Comparison of ENCODE assay signal across 8 cellular contexts in genomic region chr22:37561209-37562048, GRCh38. TPM values are rescaled to one million over a fixed set of nuclear protein-coding genes. Genes with fewer than 3 reads are reported as not detected.
A peak's percentile ranks its signal among the peaks of the same experiment; 100 is the strongest.
DNase-seq lines count a peak whose midpoint lies in the region; ATAC-seq and TF ChIP-seq lines count a peak whose summit lies in the region.

No MANE protein-coding gene starts in this region.

- H3K4me3 ChIP-seq in subcutaneous abdominal adipose tissue (ENCODE audit: low read depth in 1 of 5, low read length in 5 of 5): peak overlapping the region; percentile 80 to 92 (median 87)

- ATAC-seq in SK-N-SH treated with all-trans-retinoic acid at 6 μM for 48 hours: peak; percentile 82
- ATAC-seq in activated naive CD4-positive, alpha-beta T cell treated with anti-CD3 and anti-CD28 coated beads, Interleukin-2, amount 50 U/mL, for 72 hours: peak; percentile 56 to 72

- H3K4me1 ChIP-seq in subcutaneous abdominal adipose tissue (ENCODE audit: control insufficient read depth in 5 of 5, insufficient read depth in 5 of 5, low read length in 5 of 5): peaks cover 20 to 82% (median 67%) of the 10 kb centered on the region in 5 donors

- TF ChIP-seq CTCF in C4-2B (conservative IDR thresholded peaks at IDR 0.05): peak; percentile 87

- H3K27me3 ChIP-seq in subcutaneous abdominal adipose tissue (ENCODE audit: control insufficient read depth in 5 of 5, insufficient read depth in 4 of 5, low read length in 5 of 5): no peaks in the 10 kb centered on the region

- H3K27ac ChIP-seq in C4-2B: peak overlapping the region; percentile 89
- H3K27ac ChIP-seq in subcutaneous abdominal adipose tissue (ENCODE audit: low read depth, low read length): peak overlapping the region; percentile 91

- H3K36me3 ChIP-seq in subcutaneous abdominal adipose tissue (ENCODE audit: control insufficient read depth in 5 of 5, insufficient read depth in 5 of 5, low read length in 5 of 5): peaks cover 0 to 10% (median 8%) of the 10 kb centered on the region in 5 donors

- H3K9ac ChIP-seq in subcutaneous abdominal adipose tissue (ENCODE audit: low read length in 5 of 5): peak overlapping the region; percentile 56 to 99 (median 97)

- no peaks in the 10 kb centered on the region for H3K9me3 ChIP-seq in subcutaneous abdominal adipose tissue (ENCODE audit: control insufficient read depth in 5 of 5, low read length in 5 of 5)

- H3K9me3 Mint-ChIP-seq in activated naive CD4-positive, alpha-beta T cell treated with anti-CD3 and anti-CD28 coated beads, Interleukin-2, amount 50 U/mL, for 72 hours: no peaks in the 10 kb centered on the region

- no peak overlapping the region for H3K27ac Mint-ChIP-seq in activated naive CD4-positive, alpha-beta T cell treated with anti-CD3 and anti-CD28 coated beads, Interleukin-2, amount 50 U/mL, for 72 hours

- H3K36me3 Mint-ChIP-seq in activated naive CD4-positive, alpha-beta T cell treated with anti-CD3 and anti-CD28 coated beads, Interleukin-2, amount 50 U/mL, for 72 hours: peaks cover 0 to 8% of the 10 kb centered on the region in 2 donors

- DNase-seq in HT1080 (ENCODE audit: low read depth) (peak; percentile 89), globus pallidus (ENCODE audit: low spot score) (peak; percentile 90), non-pigmented ciliary epithelial cell (ENCODE audit: low read depth) (peak; percentile 55), NCI-H2029 treated with DMSO at 0.1 percent for 48 hours (lab: John Stamatoyannopoulos, UW) (no peak)
- DNase-seq in activated naive CD4-positive, alpha-beta T cell treated with anti-CD3 and anti-CD28 coated beads, Interleukin-2, amount 50 U/mL, for 72 hours (ENCODE audit: low spot score in 2 of 2): peak; percentile 73 to 90

TF ChIP-seq in SK-N-SH treated with all-trans-retinoic acid at 6 μM for 48 hours, 23 proteins besides CTCF, POLR2A, EP300 and RAD21:
- TF ChIP-seq, protein P1, sequence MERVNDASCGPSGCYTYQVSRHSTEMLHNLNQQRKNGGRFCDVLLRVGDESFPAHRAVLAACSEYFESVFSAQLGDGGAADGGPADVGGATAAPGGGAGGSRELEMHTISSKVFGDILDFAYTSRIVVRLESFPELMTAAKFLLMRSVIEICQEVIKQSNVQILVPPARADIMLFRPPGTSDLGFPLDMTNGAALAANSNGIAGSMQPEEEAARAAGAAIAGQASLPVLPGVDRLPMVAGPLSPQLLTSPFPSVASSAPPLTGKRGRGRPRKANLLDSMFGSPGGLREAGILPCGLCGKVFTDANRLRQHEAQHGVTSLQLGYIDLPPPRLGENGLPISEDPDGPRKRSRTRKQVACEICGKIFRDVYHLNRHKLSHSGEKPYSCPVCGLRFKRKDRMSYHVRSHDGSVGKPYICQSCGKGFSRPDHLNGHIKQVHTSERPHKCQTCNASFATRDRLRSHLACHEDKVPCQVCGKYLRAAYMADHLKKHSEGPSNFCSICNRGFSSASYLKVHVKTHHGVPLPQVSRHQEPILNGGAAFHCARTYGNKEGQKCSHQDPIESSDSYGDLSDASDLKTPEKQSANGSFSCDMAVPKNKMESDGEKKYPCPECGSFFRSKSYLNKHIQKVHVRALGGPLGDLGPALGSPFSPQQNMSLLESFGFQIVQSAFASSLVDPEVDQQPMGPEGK (CRISPR knock-in tag; IDR thresholded peaks at IDR 0.05; ENCODE audit: borderline replicate concordance): peak; percentile 36; the same call in 1 of the 2 replicates
- TF ChIP-seq CSDC2 (CRISPR knock-in tag; IDR thresholded peaks at IDR 0.05) (peak; percentile 16; the same call in 1 of the 2 replicates), RARB (CRISPR knock-in tag; IDR thresholded peaks at IDR 0.05) (no peak)

RNA-seq across cellular contexts. Expression of gene CDC42EP1, which starts 1.1 kb away (rescaled TPM):
- 67.3 and 95.3 TPM in 2 replicates for total RNA-seq in HT1080 (2014; rRNA removed; shearing (Covaris generic))
- polyA plus RNA-seq in HT1080 (2015; cell fraction: cytosol; rRNA removed): 104 and 115 TPM in 2 replicates
- polyA plus RNA-seq in HT1080 (2015; cell fraction: nucleus; rRNA removed): 38.1 and 39.0 TPM in 2 replicates
- 1 to 10 TPM in 1 of 2 donors, under 1 TPM in 1; 0.09 to 1.9 TPM for total RNA-seq in activated naive CD4-positive, alpha-beta T cell treated with anti-CD3 and anti-CD28 coated beads, Interleukin-2, amount 50 U/mL, for 72 hours

RNA-seq across cellular contexts. Expression of gene LGALS2, which starts 18.5 kb away (rescaled TPM):
- total RNA-seq in HT1080 (2014; rRNA removed; shearing (Covaris generic)): not detected in 2 replicates
- polyA plus RNA-seq in HT1080 (2015; cell fraction: cytosol; rRNA removed): not detected in 2 replicates
- polyA plus RNA-seq in HT1080 (2015; cell fraction: nucleus; rRNA removed): not detected in 2 replicates
- total RNA-seq in activated naive CD4-positive, alpha-beta T cell treated with anti-CD3 and anti-CD28 coated beads, Interleukin-2, amount 50 U/mL, for 72 hours: not detected

RNA-seq across cellular contexts. Expression of gene CARD10, which starts 42.2 kb away (rescaled TPM):
- total RNA-seq in HT1080 (2014; rRNA removed; shearing (Covaris generic)): 22.4 and 25.4 TPM in 2 replicates
- 19.4 and 20.2 TPM in 2 replicates for polyA plus RNA-seq in HT1080 (2015; cell fraction: cytosol; rRNA removed)
- 32.7 and 33.8 TPM in 2 replicates for polyA plus RNA-seq in HT1080 (2015; cell fraction: nucleus; rRNA removed)
- total RNA-seq in activated naive CD4-positive, alpha-beta T cell treated with anti-CD3 and anti-CD28 coated beads, Interleukin-2, amount 50 U/mL, for 72 hours: under 1 TPM; 0.09 to 0.51 TPM

RNA-seq across cellular contexts. Expression of gene GGA1, which starts 47.2 kb away (rescaled TPM):
- total RNA-seq in HT1080 (2014; rRNA removed; shearing (Covaris generic)): 34.0 and 35.1 TPM in 2 replicates
- 34.5 and 34.6 TPM in 2 replicates for polyA plus RNA-seq in HT1080 (2015; cell fraction: cytosol; rRNA removed)
- polyA plus RNA-seq in HT1080 (2015; cell fraction: nucleus; rRNA removed): 145 and 177 TPM in 2 replicates
- 10 to 100 TPM; 68.8 to 83.9 TPM for total RNA-seq in activated naive CD4-positive, alpha-beta T cell treated with anti-CD3 and anti-CD28 coated beads, Interleukin-2, amount 50 U/mL, for 72 hours

Comparison
In these comparisons a context has a peak if more than half of its experiments do, and no peak if none do; other contexts are left out.
1. RNA of gene CDC42EP1, which starts 1.1 kb away (total RNA-seq): 67.3 to 95.3 TPM in HT1080; 0.09 to 1.9 TPM in activated naive CD4-positive, alpha-beta T cell treated with anti-CD3 and anti-CD28 coated beads, Interleukin-2, amount 50 U/mL, for 72 hours; every median in the first group is over 10 times any median in the second.
2. RNA of gene CARD10, which starts 42.2 kb away (total RNA-seq): 22.4 to 25.4 TPM in HT1080; 0.09 to 0.51 TPM in activated naive CD4-positive, alpha-beta T cell treated with anti-CD3 and anti-CD28 coated beads, Interleukin-2, amount 50 U/mL, for 72 hours; every median in the first group is over 10 times any median in the second.